ENCODE assay signal across 1 cellular context in genomic region chr1:43373034-43373940, GRCh38.
TF ChIP-seq lines count a peak whose summit lies in the region.

No MANE protein-coding gene starts in this region.

TF ChIP-seq in K562, 482 proteins besides CTCF, POLR2A, EP300 and RAD21:
- TF ChIP-seq PHF21A (IDR thresholded peaks at IDR 0.05; ENCODE audit: borderline replicate concordance, low read depth) (peak; percentile 82; the same call in 1 of the 2 replicates), SAFB (IDR thresholded peaks at IDR 0.05; ENCODE audit: borderline replicate concordance, low read depth, low read length) (no peak), BCL6 (CRISPR knock-in tag; IDR thresholded peaks at IDR 0.05) (no peak), JUNB (CRISPR knock-in tag; conservative IDR thresholded peaks at IDR 0.05) (no peak), EHMT2 (IDR thresholded peaks at IDR 0.05) (0 out of 2 replicates have a peak, but pooled peaks have one; percentile 30), CCAR2 (IDR thresholded peaks at IDR 0.05; ENCODE audit: low read depth, low read length) (no peak), JUND (IDR thresholded peaks at IDR 0.05; ENCODE audit: borderline replicate concordance, low read depth, low read length) (peak; percentile 78), JUND (tag; IDR thresholded peaks at IDR 0.05; ENCODE audit: borderline replicate concordance, low read depth, low read length) (peak; percentile 46; the same call in 2 of the 3 replicates), SRF (CRISPR knock-in tag; IDR thresholded peaks at IDR 0.05) (no peak), KDM1A (IDR thresholded peaks at IDR 0.05) (peak; percentile 57 to 62; a peak in 3 of 4 replicates), NFE2 (IDR thresholded peaks at IDR 0.05; ENCODE audit: low read depth) (peak; percentile 54; the same call in 1 of the 2 replicates), MAFG (tag; conservative IDR thresholded peaks at IDR 0.05) (peak; percentile 49), STAT5A (IDR thresholded peaks at IDR 0.05; ENCODE audit: borderline replicate concordance, low read length) (no peak), JUN (IDR thresholded peaks at IDR 0.05; ENCODE audit: borderline replicate concordance, low read depth, low read length) (0 out of 2 replicates have a peak, but pooled peaks have one; percentile 30), JUN (CRISPR knock-in tag; IDR thresholded peaks at IDR 0.05; ENCODE audit: borderline replicate concordance) (no peak), SMARCA4 (IDR thresholded peaks at IDR 0.05) (peak; percentile 49), FOSL1 (tag; conservative IDR thresholded peaks at IDR 0.05) (peak; percentile 96), ZNF592 (IDR thresholded peaks at IDR 0.05) (peak; percentile 29; the same call in 1 of the 2 replicates), ARID1B (IDR thresholded peaks at IDR 0.05) (0 out of 2 replicates have a peak, but pooled peaks have one; percentile 25), TCF7L2 (IDR thresholded peaks at IDR 0.05; ENCODE audit: low read depth, low read length) (0 out of 2 replicates have a peak, but pooled peaks have one; percentile 30), ZNF316 (IDR thresholded peaks at IDR 0.05) (peak; percentile 66), CBX5 (IDR thresholded peaks at IDR 0.05; ENCODE audit: borderline replicate concordance, low read depth) (no peak), C11orf30 (IDR thresholded peaks at IDR 0.05; ENCODE audit: low read depth) (peak; percentile 78)
- TF ChIP-seq, protein P1, sequence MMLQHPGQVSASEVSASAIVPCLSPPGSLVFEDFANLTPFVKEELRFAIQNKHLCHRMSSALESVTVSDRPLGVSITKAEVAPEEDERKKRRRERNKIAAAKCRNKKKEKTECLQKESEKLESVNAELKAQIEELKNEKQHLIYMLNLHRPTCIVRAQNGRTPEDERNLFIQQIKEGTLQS (IDR thresholded peaks at IDR 0.05), result peak; percentile 75
- TF ChIP-seq, protein P1 (CRISPR knock-in tag; conservative IDR thresholded peaks at IDR 0.05), result no peak
- TF ChIP-seq, protein P2, sequence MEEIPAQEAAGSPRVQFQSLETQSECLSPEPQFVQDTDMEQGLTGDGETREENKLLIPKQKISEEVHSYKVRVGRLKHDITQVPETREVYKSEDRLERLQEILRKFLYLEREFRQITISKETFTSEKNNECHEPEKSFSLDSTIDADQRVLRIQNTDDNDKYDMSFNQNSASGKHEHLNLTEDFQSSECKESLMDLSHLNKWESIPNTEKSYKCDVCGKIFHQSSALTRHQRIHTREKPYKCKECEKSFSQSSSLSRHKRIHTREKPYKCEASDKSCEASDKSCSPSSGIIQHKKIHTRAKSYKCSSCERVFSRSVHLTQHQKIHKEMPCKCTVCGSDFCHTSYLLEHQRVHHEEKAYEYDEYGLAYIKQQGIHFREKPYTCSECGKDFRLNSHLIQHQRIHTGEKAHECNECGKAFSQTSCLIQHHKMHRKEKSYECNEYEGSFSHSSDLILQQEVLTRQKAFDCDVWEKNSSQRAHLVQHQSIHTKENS (CRISPR knock-in tag; IDR thresholded peaks at IDR 0.05), result no peak
